In the genomic region with DNA sequence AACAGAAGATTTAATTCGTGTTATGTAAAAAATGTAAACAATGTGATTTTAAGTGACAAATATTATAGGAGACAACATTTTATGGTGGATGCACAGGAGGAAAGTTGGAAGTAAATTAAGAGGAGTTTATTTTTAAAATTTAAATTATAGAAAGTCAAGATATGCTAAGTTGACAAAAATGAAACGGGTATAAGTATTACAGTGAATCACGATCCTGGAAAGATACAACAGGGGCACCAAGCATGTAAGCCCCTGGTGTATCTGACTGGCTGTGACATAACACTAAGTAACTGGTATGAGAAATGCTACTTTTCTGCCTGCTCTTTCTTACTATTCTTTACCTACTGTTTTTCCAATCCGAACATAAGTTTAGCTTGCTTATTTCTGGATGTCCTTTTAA, we compare ENCODE assay signal across 20 cellular contexts.
"Had no signal": no experiment of that assay in that cellular context is flagged by ENCODE, and none has a peak within 500 bp of the region (broad histone marks: within the 10 kb centered on the region; RNA-seq: fewer than 3 reads in every experiment).

No MANE protein-coding gene starts in this region.

- H3K27ac Mint-ChIP-seq: naive thymus-derived CD4-positive, alpha-beta T cell had no signal

- H3K36me3 ChIP-seq: heart left ventricle, neutrophil, sigmoid colon, stomach, thoracic aorta, transverse colon had no signal

- ATAC-seq: esophagus mucosa; heart left ventricle; left colon; naive thymus-derived CD4-positive, alpha-beta T cell; psoas muscle had no signal

- FAIRE-seq: endometrium, frontal cortex had no signal

- H3K27me3 Mint-ChIP-seq: naive thymus-derived CD4-positive, alpha-beta T cell had no signal

- H3K4me3 Mint-ChIP-seq: naive thymus-derived CD4-positive, alpha-beta T cell had no signal

- H3K27me3 ChIP-seq: heart left ventricle, neutrophil, sigmoid colon, stomach, transverse colon had no signal

- H3K4me3 ChIP-seq: heart left ventricle, psoas muscle, sigmoid colon, skin epidermis, stomach, thoracic aorta, transverse colon had no signal

- H3K27ac ChIP-seq: heart left ventricle, neutrophil, psoas muscle, sigmoid colon, skin epidermis, stomach, thoracic aorta, transverse colon had no signal

- H3K36me3 Mint-ChIP-seq: naive thymus-derived CD4-positive, alpha-beta T cell had no signal

- H3K4me1 ChIP-seq: heart left ventricle, psoas muscle, sigmoid colon, stomach, transverse colon had no signal

- H3K4me1 Mint-ChIP-seq: naive thymus-derived CD4-positive, alpha-beta T cell had no signal

- H3K9me3 ChIP-seq: neutrophil, psoas muscle, thoracic aorta had no signal

- DNase-seq: effector memory CD4-positive, alpha-beta T cell; heart left ventricle; hippocampal formation; left colon; mesendoderm; naive thymus-derived CD4-positive, alpha-beta T cell; psoas muscle; retina; sigmoid colon; stimulated activated CD4-positive, alpha-beta T cell treated with anti-CD3 and anti-CD28 coated beads, Interleukin-12 subunit alpha, Interleukin-12 subunit beta, amount 100 ng/mL, for 4 hours; stimulated activated naive CD4-positive, alpha-beta T cell; stomach; substantia nigra; transverse colon had no signal
